ENCODE assay signal across 9 cellular contexts in genomic region chr4:186297013-186297645, GRCh38. TPM values are rescaled to one million over a fixed set of nuclear protein-coding genes. Genes with fewer than 3 reads are reported as not detected.
DNase-seq lines count a peak whose midpoint lies in the region; ATAC-seq lines count a peak whose summit lies in the region.
"Had no signal": no experiment of that assay in that cellular context is flagged by ENCODE, and none has a peak within 500 bp of the region (broad histone marks: within the 10 kb centered on the region; RNA-seq: fewer than 3 reads in every experiment).

No MANE protein-coding gene starts in this region.

- no peak overlapping the region for H3K27ac ChIP-seq in CD4-positive, alpha-beta memory T cell (ENCODE audit: low read depth, low read length)

- H3K36me3 ChIP-seq in CD4-positive, alpha-beta memory T cell (ENCODE audit: insufficient read depth, low read length) = no peaks in the 10 kb centered on the region

- no peak overlapping the region for H3K4me3 Mint-ChIP-seq in CD4-positive, alpha-beta memory T cell
- H3K4me3 Mint-ChIP-seq: naive B cell had no signal

- H3K4me1 Mint-ChIP-seq in CD4-positive, alpha-beta memory T cell = peaks cover 0 to 9% (median 4%) of the 10 kb centered on the region in 4 donors

- POLR2A ChIA-PET in CD4-positive, alpha-beta memory T cell (lab: Charles Lee; ENCODE audit: partially characterized antibody) = no interaction called here

- peak in 3 of 5 donors; percentile 2 to 11 (median 6) for DNase-seq in CD4-positive, alpha-beta memory T cell
- peak; percentile 35 for DNase-seq in NCI-H345 treated with DMSO at 0.1 percent for 48 hours (lab: John Stamatoyannopoulos, UW; ENCODE audit: unreplicated experiment)
- peak; percentile 58 for DNase-seq in cerebellum (ENCODE audit: low spot score)
- peak; percentile 59 to 70 for DNase-seq in lung microvascular endothelial cell (ENCODE audit: low read depth in 2 of 2)
- no peak for DNase-seq in activated CD4-positive, alpha-beta T cell treated with anti-CD3 and anti-CD28 coated beads for 48 hours
- DNase-seq: naive B cell had no signal

- no peaks in the 10 kb centered on the region for H3K9me3 ChIP-seq in CD4-positive, alpha-beta memory T cell (ENCODE audit: control insufficient read depth in 1 of 2, low read length in 2 of 2)

- no peak overlapping the region for H3K27ac Mint-ChIP-seq in CD4-positive, alpha-beta memory T cell

- ATAC-seq in GM19351 (IDR thresholded peaks at IDR 0.05; ENCODE audit: unreplicated experiment) (peak; percentile 60), GM18519 (IDR thresholded peaks at IDR 0.05; ENCODE audit: low FRiP score, unreplicated experiment) (no peak), HG03457 (IDR thresholded peaks at IDR 0.05; ENCODE audit: unreplicated experiment) (no peak)

- CTCF ChIA-PET in CD4-positive, alpha-beta memory T cell (lab: Charles Lee; ENCODE audit: partially characterized antibody) = interaction anchor here (1.0 to 6.2 kb wide), 5 partner anchors 10 to 294 kb away, joined by 3 to 34 read pairs (median 5); no protein-coding TSS in a partner anchor

- H3K9me3 Mint-ChIP-seq in CD4-positive, alpha-beta memory T cell = peaks cover 0 to 3% (median 0%) of the 10 kb centered on the region in 8 donors

- no peaks in the 10 kb centered on the region for H3K27me3 ChIP-seq in CD4-positive, alpha-beta memory T cell (ENCODE audit: insufficient read depth, low read length)

- intact Hi-C loops in CD4-positive, alpha-beta memory T cell (cut with micrococcal nuclease) = no loop called here

- H3K4me3 ChIP-seq in CD4-positive, alpha-beta memory T cell (ENCODE audit: low read length in 2 of 2) = no peak overlapping the region

- H3K4me1 ChIP-seq in CD4-positive, alpha-beta memory T cell (ENCODE audit: insufficient read depth, low read length) = no peaks in the 10 kb centered on the region

- no peaks in the 10 kb centered on the region for H3K36me3 Mint-ChIP-seq in CD4-positive, alpha-beta memory T cell
- H3K36me3 Mint-ChIP-seq: naive B cell had no signal

- peaks cover 17 to 36% of the 10 kb centered on the region in 2 donors for H3K27me3 Mint-ChIP-seq in CD4-positive, alpha-beta memory T cell

RNA-seq across cellular contexts. Expression of gene F11, which starts 31.1 kb away (rescaled TPM):
- total RNA-seq in CD4-positive, alpha-beta memory T cell = not detected
- polyA plus RNA-seq in CD4-positive, alpha-beta memory T cell = not detected
- total RNA-seq in cerebellum (not detected), lung microvascular endothelial cell (not detected in 2 replicates)
